ENCODE assay signal across 1 cellular context in genomic region chr11:34929794-34930763, GRCh38.
TF ChIP-seq lines count a peak whose summit lies in the region.

No MANE protein-coding gene starts in this region.

TF ChIP-seq in HepG2, 621 proteins besides CTCF, POLR2A, EP300 and RAD21 (continued from another document and continues in another):
- TF ChIP-seq, protein P1, sequence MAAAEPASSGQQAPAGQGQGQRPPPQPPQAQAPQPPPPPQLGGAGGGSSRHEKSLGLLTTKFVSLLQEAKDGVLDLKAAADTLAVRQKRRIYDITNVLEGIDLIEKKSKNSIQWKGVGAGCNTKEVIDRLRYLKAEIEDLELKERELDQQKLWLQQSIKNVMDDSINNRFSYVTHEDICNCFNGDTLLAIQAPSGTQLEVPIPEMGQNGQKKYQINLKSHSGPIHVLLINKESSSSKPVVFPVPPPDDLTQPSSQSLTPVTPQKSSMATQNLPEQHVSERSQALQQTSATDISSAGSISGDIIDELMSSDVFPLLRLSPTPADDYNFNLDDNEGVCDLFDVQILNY (CRISPR knock-in tag; conservative IDR thresholded peaks at IDR 0.05) = no peak
- TF ChIP-seq SRSF4 (IDR thresholded peaks at IDR 0.05; ENCODE audit: low read depth, low read length, poor library complexity, severe bottlenecking) (no peak), FLYWCH1 (CRISPR knock-in tag; IDR thresholded peaks at IDR 0.05) (no peak), ZNF557 (CRISPR knock-in tag; IDR thresholded peaks at IDR 0.05) (peak; percentile 90), ADNP (CRISPR knock-in tag; IDR thresholded peaks at IDR 0.05) (no peak), ZBTB34 (CRISPR knock-in tag; IDR thresholded peaks at IDR 0.05) (no peak), SALL1 (CRISPR knock-in tag; IDR thresholded peaks at IDR 0.05) (peak; percentile 98), ZNF331 (CRISPR knock-in tag; IDR thresholded peaks at IDR 0.05) (peak; percentile 90), ZNF790 (CRISPR knock-in tag; IDR thresholded peaks at IDR 0.05; ENCODE audit: borderline replicate concordance) (no peak; the same call in 1 of the 2 replicates), ZNF761 (CRISPR knock-in tag; conservative IDR thresholded peaks at IDR 0.05) (no peak), ZNF496 (CRISPR knock-in tag; IDR thresholded peaks at IDR 0.05; ENCODE audit: insufficient replicate concordance) (no peak), ZNF841 (CRISPR knock-in tag; IDR thresholded peaks at IDR 0.05; ENCODE audit: borderline replicate concordance) (peak; percentile 83), TEAD3 (CRISPR knock-in tag; optimal IDR thresholded peaks at IDR 0.05; ENCODE audit: borderline replicate concordance) (peak; percentile 93), ZNF569 (CRISPR knock-in tag; IDR thresholded peaks at IDR 0.05; ENCODE audit: borderline replicate concordance) (no peak), KLF11 (CRISPR knock-in tag; IDR thresholded peaks at IDR 0.05) (peak; percentile 89), KLF13 (CRISPR knock-in tag; IDR thresholded peaks at IDR 0.05) (no peak), ZNF878 (CRISPR knock-in tag; IDR thresholded peaks at IDR 0.05) (peak; percentile 95), KMT2B (CRISPR knock-in tag; IDR thresholded peaks at IDR 0.05) (peak; percentile 84), RFXAP (CRISPR knock-in tag; IDR thresholded peaks at IDR 0.05; ENCODE audit: borderline replicate concordance) (peak; percentile 67; the same call in 1 of the 2 replicates), ZNF746 (CRISPR knock-in tag; IDR thresholded peaks at IDR 0.05) (0 out of 2 replicates have a peak, but pooled peaks have one; percentile 65), CBX1 (IDR thresholded peaks at IDR 0.05; ENCODE audit: low read depth) (no peak), ZNF75D (CRISPR knock-in tag; IDR thresholded peaks at IDR 0.05; ENCODE audit: borderline replicate concordance) (no peak), TRIM24 (CRISPR knock-in tag; IDR thresholded peaks at IDR 0.05) (no peak; the same call in 1 of the 2 replicates), YY1 (IDR thresholded peaks at IDR 0.05; ENCODE audit: insufficient read depth, insufficient replicate concordance, low read depth, low read length) (no peak), ZNF136 (CRISPR knock-in tag; IDR thresholded peaks at IDR 0.05; ENCODE audit: low read depth) (peak; percentile 88; the same call in 1 of the 2 replicates), HOXA5 (CRISPR knock-in tag; IDR thresholded peaks at IDR 0.05) (peak; percentile 66; the same call in 1 of the 2 replicates), NFIB (CRISPR knock-in tag; IDR thresholded peaks at IDR 0.05; ENCODE audit: borderline replicate concordance) (no peak), KDM5A (IDR thresholded peaks at IDR 0.05; ENCODE audit: borderline replicate concordance, low read length) (no peak; the same call in 1 of the 2 replicates), POGK (CRISPR knock-in tag; conservative IDR thresholded peaks at IDR 0.05) (peak; percentile 80; the same call in 1 of the 2 replicates), GTF3A (CRISPR knock-in tag; conservative IDR thresholded peaks at IDR 0.05) (no peak), FOXC1 (CRISPR knock-in tag; IDR thresholded peaks at IDR 0.05; ENCODE audit: borderline replicate concordance) (peak; percentile 78; the same call in 1 of the 2 replicates), MED1 (CRISPR knock-in tag; IDR thresholded peaks at IDR 0.05) (peak; percentile 93), ZNF644 (CRISPR knock-in tag; IDR thresholded peaks at IDR 0.05; ENCODE audit: low read depth) (peak; percentile 91), KDM3A (CRISPR knock-in tag; IDR thresholded peaks at IDR 0.05; ENCODE audit: low read depth) (peak; percentile 40; the same call in 1 of the 2 replicates), ZNF17 (CRISPR knock-in tag; IDR thresholded peaks at IDR 0.05) (no peak), ZNF329 (CRISPR knock-in tag; IDR thresholded peaks at IDR 0.05; ENCODE audit: low read depth) (no peak), ZNF451 (CRISPR knock-in tag; IDR thresholded peaks at IDR 0.05) (no peak), TAF1 (CRISPR knock-in tag; IDR thresholded peaks at IDR 0.05) (no peak), ZSCAN25 (CRISPR knock-in tag; IDR thresholded peaks at IDR 0.05) (no peak), NCOR1 (IDR thresholded peaks at IDR 0.05; ENCODE audit: borderline replicate concordance, low read length) (peak; percentile 91), ELF1 (CRISPR knock-in tag; IDR thresholded peaks at IDR 0.05) (peak; percentile 60), ZKSCAN5 (CRISPR knock-in tag; IDR thresholded peaks at IDR 0.05) (no peak), SAFB2 (CRISPR knock-in tag; IDR thresholded peaks at IDR 0.05; ENCODE audit: borderline replicate concordance, low read depth) (no peak), ZNF652 (CRISPR knock-in tag; IDR thresholded peaks at IDR 0.05; ENCODE audit: borderline replicate concordance, low read depth) (no peak; the same call in none of the 2 replicates), ZC3H4 (CRISPR knock-in tag; IDR thresholded peaks at IDR 0.05; ENCODE audit: borderline replicate concordance) (no peak), CBX5 (CRISPR knock-in tag; IDR thresholded peaks at IDR 0.05; ENCODE audit: borderline replicate concordance) (peak; percentile 85; the same call in 1 of the 2 replicates), ZNF629 (CRISPR knock-in tag; conservative IDR thresholded peaks at IDR 0.05) (peak; percentile 73), SOX5 (CRISPR knock-in tag; IDR thresholded peaks at IDR 0.05; ENCODE audit: borderline replicate concordance) (peak; percentile 88), TBP (CRISPR knock-in tag; IDR thresholded peaks at IDR 0.05) (no peak), ZNF546 (CRISPR knock-in tag; conservative IDR thresholded peaks at IDR 0.05) (no peak), DR1 (CRISPR knock-in tag; IDR thresholded peaks at IDR 0.05) (0 out of 2 replicates have a peak, but pooled peaks have one; percentile 7), ZNF747 (CRISPR knock-in tag; IDR thresholded peaks at IDR 0.05; ENCODE audit: borderline replicate concordance) (peak; percentile 74; the same call in 1 of the 2 replicates), PRDM10 (CRISPR knock-in tag; IDR thresholded peaks at IDR 0.05; ENCODE audit: low read depth) (peak; percentile 66; the same call in 1 of the 2 replicates), ZNF619 (CRISPR knock-in tag; IDR thresholded peaks at IDR 0.05) (no peak), MYPOP (CRISPR knock-in tag; IDR thresholded peaks at IDR 0.05) (peak; percentile 85; the same call in 1 of the 2 replicates)
- TF ChIP-seq, protein P2, sequence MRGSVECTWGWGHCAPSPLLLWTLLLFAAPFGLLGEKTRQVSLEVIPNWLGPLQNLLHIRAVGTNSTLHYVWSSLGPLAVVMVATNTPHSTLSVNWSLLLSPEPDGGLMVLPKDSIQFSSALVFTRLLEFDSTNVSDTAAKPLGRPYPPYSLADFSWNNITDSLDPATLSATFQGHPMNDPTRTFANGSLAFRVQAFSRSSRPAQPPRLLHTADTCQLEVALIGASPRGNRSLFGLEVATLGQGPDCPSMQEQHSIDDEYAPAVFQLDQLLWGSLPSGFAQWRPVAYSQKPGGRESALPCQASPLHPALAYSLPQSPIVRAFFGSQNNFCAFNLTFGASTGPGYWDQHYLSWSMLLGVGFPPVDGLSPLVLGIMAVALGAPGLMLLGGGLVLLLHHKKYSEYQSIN (CRISPR knock-in tag; IDR thresholded peaks at IDR 0.05; ENCODE audit: borderline replicate concordance) = no peak
- TF ChIP-seq, protein P3, sequence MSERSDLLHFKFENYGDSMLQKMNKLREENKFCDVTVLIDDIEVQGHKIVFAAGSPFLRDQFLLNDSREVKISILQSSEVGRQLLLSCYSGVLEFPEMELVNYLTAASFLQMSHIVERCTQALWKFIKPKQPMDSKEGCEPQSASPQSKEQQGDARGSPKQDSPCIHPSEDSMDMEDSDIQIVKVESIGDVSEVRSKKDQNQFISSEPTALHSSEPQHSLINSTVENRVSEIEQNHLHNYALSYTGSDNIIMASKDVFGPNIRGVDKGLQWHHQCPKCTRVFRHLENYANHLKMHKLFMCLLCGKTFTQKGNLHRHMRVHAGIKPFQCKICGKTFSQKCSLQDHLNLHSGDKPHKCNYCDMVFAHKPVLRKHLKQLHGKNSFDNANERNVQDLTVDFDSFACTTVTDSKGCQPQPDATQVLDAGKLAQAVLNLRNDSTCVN (CRISPR knock-in tag; IDR thresholded peaks at IDR 0.05; ENCODE audit: borderline replicate concordance) = peak; percentile 89
- TF ChIP-seq, protein P4, sequence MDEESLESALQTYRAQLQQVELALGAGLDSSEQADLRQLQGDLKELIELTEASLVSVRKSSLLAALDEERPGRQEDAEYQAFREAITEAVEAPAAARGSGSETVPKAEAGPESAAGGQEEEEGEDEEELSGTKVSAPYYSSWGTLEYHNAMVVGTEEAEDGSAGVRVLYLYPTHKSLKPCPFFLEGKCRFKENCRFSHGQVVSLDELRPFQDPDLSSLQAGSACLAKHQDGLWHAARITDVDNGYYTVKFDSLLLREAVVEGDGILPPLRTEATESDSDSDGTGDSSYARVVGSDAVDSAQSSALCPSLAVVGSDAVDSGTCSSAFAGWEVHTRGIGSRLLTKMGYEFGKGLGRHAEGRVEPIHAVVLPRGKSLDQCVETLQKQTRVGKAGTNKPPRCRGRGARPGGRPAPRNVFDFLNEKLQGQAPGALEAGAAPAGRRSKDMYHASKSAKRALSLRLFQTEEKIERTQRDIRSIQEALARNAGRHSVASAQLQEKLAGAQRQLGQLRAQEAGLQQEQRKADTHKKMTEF (CRISPR knock-in tag; IDR thresholded peaks at IDR 0.05) = peak; percentile 90
- TF ChIP-seq, protein P5, sequence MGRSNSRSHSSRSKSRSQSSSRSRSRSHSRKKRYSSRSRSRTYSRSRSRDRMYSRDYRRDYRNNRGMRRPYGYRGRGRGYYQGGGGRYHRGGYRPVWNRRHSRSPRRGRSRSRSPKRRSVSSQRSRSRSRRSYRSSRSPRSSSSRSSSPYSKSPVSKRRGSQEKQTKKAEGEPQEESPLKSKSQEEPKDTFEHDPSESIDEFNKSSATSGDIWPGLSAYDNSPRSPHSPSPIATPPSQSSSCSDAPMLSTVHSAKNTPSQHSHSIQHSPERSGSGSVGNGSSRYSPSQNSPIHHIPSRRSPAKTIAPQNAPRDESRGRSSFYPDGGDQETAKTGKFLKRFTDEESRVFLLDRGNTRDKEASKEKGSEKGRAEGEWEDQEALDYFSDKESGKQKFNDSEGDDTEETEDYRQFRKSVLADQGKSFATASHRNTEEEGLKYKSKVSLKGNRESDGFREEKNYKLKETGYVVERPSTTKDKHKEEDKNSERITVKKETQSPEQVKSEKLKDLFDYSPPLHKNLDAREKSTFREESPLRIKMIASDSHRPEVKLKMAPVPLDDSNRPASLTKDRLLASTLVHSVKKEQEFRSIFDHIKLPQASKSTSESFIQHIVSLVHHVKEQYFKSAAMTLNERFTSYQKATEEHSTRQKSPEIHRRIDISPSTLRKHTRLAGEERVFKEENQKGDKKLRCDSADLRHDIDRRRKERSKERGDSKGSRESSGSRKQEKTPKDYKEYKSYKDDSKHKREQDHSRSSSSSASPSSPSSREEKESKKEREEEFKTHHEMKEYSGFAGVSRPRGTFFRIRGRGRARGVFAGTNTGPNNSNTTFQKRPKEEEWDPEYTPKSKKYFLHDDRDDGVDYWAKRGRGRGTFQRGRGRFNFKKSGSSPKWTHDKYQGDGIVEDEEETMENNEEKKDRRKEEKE (IDR thresholded peaks at IDR 0.05) = no peak
